Comparison of ENCODE assay signal across 20 cellular contexts in genomic region chr6:138467901-138468300, GRCh38.
"Had no signal": no experiment of that assay in that cellular context is flagged by ENCODE, and none has a peak within 500 bp of the region (broad histone marks: within the 10 kb centered on the region; RNA-seq: fewer than 3 reads in every experiment).

No MANE protein-coding gene starts in this region.

- H3K27me3 ChIP-seq: adrenal gland, colonic mucosa, heart left ventricle, stomach, testis, upper lobe of right lung had no signal

- H3K4me1 ChIP-seq: adrenal gland, colonic mucosa, heart left ventricle, lower lobe of right lung, testis, upper lobe of right lung had no signal

- H3K4me3 Mint-ChIP-seq: activated CD8-positive, alpha-beta T cell treated with anti-CD3 and anti-CD28 coated beads for 36 hours; activated naive CD4-positive, alpha-beta T cell treated with anti-CD3 and anti-CD28 coated beads, Interleukin-2, amount 50 U/mL, for 24 hours; neural crest cell; WTC11 had no signal

- H3K27ac ChIP-seq: adrenal gland, colonic mucosa, heart left ventricle, lower lobe of right lung, testis, upper lobe of right lung had no signal

- H3K4me3 ChIP-seq: adrenal gland, colonic mucosa, heart left ventricle, lower lobe of right lung, stomach, testis, upper lobe of right lung had no signal

- H3K27me3 Mint-ChIP-seq: activated naive CD4-positive, alpha-beta T cell treated with anti-CD3 and anti-CD28 coated beads, Interleukin-2, amount 50 U/mL, for 24 hours had no signal

- H3K36me3 ChIP-seq: colonic mucosa had no signal

- H3K27ac Mint-ChIP-seq: activated CD8-positive, alpha-beta T cell treated with anti-CD3 and anti-CD28 coated beads for 36 hours; activated naive CD4-positive, alpha-beta T cell treated with anti-CD3 and anti-CD28 coated beads, Interleukin-2, amount 50 U/mL, for 24 hours; WTC11 had no signal

- FAIRE-seq: frontal cortex had no signal

- H3K4me1 Mint-ChIP-seq: activated naive CD4-positive, alpha-beta T cell treated with anti-CD3 and anti-CD28 coated beads, Interleukin-2, amount 50 U/mL, for 24 hours had no signal

- DNase-seq: activated CD4-positive, alpha-beta T cell treated with anti-CD3 and anti-CD28 coated beads for 4 hours; activated CD8-positive, alpha-beta T cell treated with anti-CD3 and anti-CD28 coated beads for 36 hours; activated effector memory CD4-positive, alpha-beta T cell treated with anti-CD3 and anti-CD28 coated beads, Interleukin-2, amount 50 U/mL, for 16 hours; activated T-cell treated with anti-CD3 and anti-CD28 coated beads, Interleukin-2, amount 50 U/mL, for 48 hours; adrenal gland; central memory CD4-positive, alpha-beta T cell; colonic mucosa; heart left ventricle; left colon; lower lobe of right lung; midbrain; stimulated activated CD4-positive, alpha-beta T cell treated with anti-CD3 and anti-CD28 coated beads, Interleukin-12 subunit alpha, Interleukin-12 subunit beta, amount 100 ng/mL, for 4 hours; stimulated activated CD4-positive, alpha-beta T cell treated with anti-CD3 and anti-CD28 coated beads, Interleukin-2, amount 100 ng/mL, for 24 hours; stomach; testis; upper lobe of right lung had no signal

- H3K9me3 ChIP-seq: adrenal gland, colonic mucosa, heart left ventricle, lower lobe of right lung, stomach, testis, upper lobe of right lung had no signal

- H3K9me3 Mint-ChIP-seq: activated CD8-positive, alpha-beta T cell treated with anti-CD3 and anti-CD28 coated beads for 36 hours; activated naive CD4-positive, alpha-beta T cell treated with anti-CD3 and anti-CD28 coated beads, Interleukin-2, amount 50 U/mL, for 24 hours; neural crest cell; WTC11 had no signal
